16 cellular contexts compared by ENCODE assay signal in the genomic region with DNA sequence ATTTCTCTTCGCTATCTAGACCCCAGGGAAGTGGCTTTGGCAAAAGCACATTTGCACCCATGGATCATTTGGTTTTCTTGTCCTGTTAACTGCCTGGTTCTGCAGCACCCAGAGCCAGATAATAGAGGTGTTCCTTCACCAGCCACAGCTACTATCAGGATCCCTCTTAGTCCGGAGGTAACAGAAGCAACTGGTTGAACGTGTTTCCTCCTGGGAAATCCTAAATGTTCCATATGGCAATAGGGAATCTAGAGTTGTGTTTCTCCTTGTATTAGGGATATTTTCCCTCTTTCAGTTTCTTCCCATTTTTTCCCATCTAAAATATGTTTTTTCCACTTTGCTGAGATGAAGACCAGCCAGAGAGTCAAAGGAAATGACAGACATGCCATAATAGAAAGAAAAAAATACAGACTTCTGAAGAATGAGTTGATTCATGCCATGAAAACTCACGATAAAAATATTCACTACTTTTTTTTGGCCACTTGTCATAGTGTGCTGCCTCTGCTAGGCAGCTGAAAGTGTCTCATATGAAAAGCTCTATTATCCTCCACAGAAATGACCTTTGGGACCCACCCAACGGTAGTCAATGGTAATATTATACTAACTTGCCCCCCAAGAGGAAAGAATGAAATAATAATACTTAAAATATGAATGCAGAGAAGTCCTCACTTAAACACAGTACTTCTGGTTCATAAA.
DNase-seq lines count a peak whose midpoint lies in the region; ATAC-seq and TF ChIP-seq lines count a peak whose summit lies in the region.
"Had no signal": no experiment of that assay in that cellular context is flagged by ENCODE, and none has a peak within 500 bp of the region (broad histone marks: within the 10 kb centered on the region; RNA-seq: fewer than 3 reads in every experiment).

No MANE protein-coding gene starts in this region.

- RAD21 ChIA-PET in HCT116 (lab: Charles Lee; ENCODE audit: low non-redundant PET in 1 of 2, low total read pairs in 2 of 2, uncharacterized antibody in 2 of 2, unreplicated experiment in 2 of 2): interaction anchor here (0.9 to 1.4 kb wide), 3 partner anchors 9 to 226 kb away, joined by 3 to 5 read pairs (median 4); no protein-coding TSS in a partner anchor

- no peaks in the 10 kb centered on the region for H3K79me2 ChIP-seq in HCT116 (ENCODE audit: insufficient read depth, low read length)
- H3K79me2 ChIP-seq in smooth muscle cell (ENCODE audit: low read depth): no peaks in the 10 kb centered on the region
- H3K79me2 ChIP-seq in neural progenitor cell (ENCODE audit: low read depth): no peaks in the 10 kb centered on the region

- TF ChIP-seq POLR2A in HCT116 (IDR thresholded peaks at IDR 0.05; ENCODE audit: borderline replicate concordance, extremely low read depth, insufficient read depth, insufficient read length): no peak
- no peak for TF ChIP-seq POLR2A in gastroesophageal sphincter (IDR thresholded peaks at IDR 0.05)

- H3K27ac Mint-ChIP-seq in neural progenitor cell: no peak overlapping the region
- no peak overlapping the region for H3K27ac Mint-ChIP-seq in stimulated activated naive CD8-positive, alpha-beta T cell treated with anti-CD3 and anti-CD28 coated beads, Interleukin-15, amount 100 ng/mL, for 72 hours
- H3K27ac Mint-ChIP-seq: CD4-positive, alpha-beta memory T cell had no signal

- TF ChIP-seq RAD21 in HCT116 (IDR thresholded peaks at IDR 0.05; ENCODE audit: low read depth): no peak

- TF ChIP-seq EP300 in gastroesophageal sphincter (IDR thresholded peaks at IDR 0.05): no peak

- peaks cover 34% of the 10 kb centered on the region for H3K27me3 ChIP-seq in HCT116 (ENCODE audit: insufficient read depth, low read length)
- no peaks in the 10 kb centered on the region for H3K27me3 ChIP-seq in adipocyte (replicated peaks; ENCODE audit: control insufficient read depth, insufficient read depth, low read length)
- H3K27me3 ChIP-seq in gastroesophageal sphincter: no peaks in the 10 kb centered on the region
- no peaks in the 10 kb centered on the region for H3K27me3 ChIP-seq in smooth muscle cell (ENCODE audit: low read depth)
- H3K27me3 ChIP-seq in neural progenitor cell: no peaks in the 10 kb centered on the region

- H3K27ac ChIP-seq in HCT116 (ENCODE audit: low read depth, low read length): no peak overlapping the region
- peak overlapping the region in 3 of 4 donors; percentile 51 to 72 (median 60) for H3K27ac ChIP-seq in gastroesophageal sphincter
- peak overlapping the region; percentile 88 for H3K27ac ChIP-seq in smooth muscle cell (ENCODE audit: low read depth)
- no peak overlapping the region for H3K27ac ChIP-seq in neural progenitor cell

- no TSS peak for BruUV-seq in HCT116 (replicated peaks; lab: Mats Ljungman, UMichigan)

- ATAC-seq in HCT116 (no peak), gastroesophageal sphincter (no peak), GM18867 (IDR thresholded peaks at IDR 0.05; ENCODE audit: unreplicated experiment) (no peak)
- ATAC-seq in stimulated activated naive CD8-positive, alpha-beta T cell treated with anti-CD3 and anti-CD28 coated beads, Interleukin-15, amount 100 ng/mL, for 72 hours: no peak

- TF ChIP-seq CTCF in HCT116 (IDR thresholded peaks at IDR 0.05 in 2 of 3, conservative IDR thresholded peaks at IDR 0.05 in 1 of 3; ENCODE audit: borderline replicate concordance in 1 of 3, insufficient read depth in 1 of 3, low read depth in 2 of 3, low read length in 2 of 3) (no peak), gastroesophageal sphincter (IDR thresholded peaks at IDR 0.05) (no peak), smooth muscle cell (IDR thresholded peaks at IDR 0.05; ENCODE audit: borderline replicate concordance, insufficient read depth, poor library complexity, severe bottlenecking) (no peak), neural progenitor cell (IDR thresholded peaks at IDR 0.05) (no peak)

- H3K36me3 ChIP-seq in HCT116 (ENCODE audit: control insufficient read depth in 1 of 2, insufficient read depth in 2 of 2, low read length in 2 of 2) (no peaks in the 10 kb centered on the region), adipocyte (ENCODE audit: control insufficient read depth, insufficient read depth, low read length, severe bottlenecking) (no peaks in the 10 kb centered on the region), gastroesophageal sphincter (no peaks in the 10 kb centered on the region), smooth muscle cell (ENCODE audit: low read depth) (no peaks in the 10 kb centered on the region), neural progenitor cell (no peaks in the 10 kb centered on the region)
- H3K36me3 ChIP-seq: heart right ventricle had no signal

- H3K27me3 Mint-ChIP-seq in neural progenitor cell (ENCODE audit: insufficient read depth, low read depth): peaks cover 9% of the 10 kb centered on the region
- peaks cover 21% of the 10 kb centered on the region for H3K27me3 Mint-ChIP-seq in stimulated activated naive CD8-positive, alpha-beta T cell treated with anti-CD3 and anti-CD28 coated beads, Interleukin-15, amount 100 ng/mL, for 72 hours

- POLR2A ChIA-PET in HCT116 (lab: Charles Lee): no interaction called here

- H3K4me3 ChIP-seq in HCT116 (replicated peaks in 1 of 2; ENCODE audit: low read depth in 1 of 2, low read length in 2 of 2): no peak overlapping the region
- no peak overlapping the region for H3K4me3 ChIP-seq in adipocyte (ENCODE audit: low read length)
- no peak overlapping the region for H3K4me3 ChIP-seq in gastroesophageal sphincter
- H3K4me3 ChIP-seq in smooth muscle cell: no peak overlapping the region
- H3K4me3 ChIP-seq in neural progenitor cell: no peak overlapping the region
- H3K4me3 ChIP-seq: heart right ventricle, K562 had no signal

- 34 to 44% methylated on average over 4 to 5 of the region's 5 CpGs for WGBS in gastroesophageal sphincter (ENCODE audit: low coverage in 1 of 2), 2 donors
- 59% methylated on average over 5 of the region's 5 CpGs for WGBS in smooth muscle cell (ENCODE audit: low lambda C conversion rate)

- H3K9ac ChIP-seq in HCT116 (ENCODE audit: low read length): no peak overlapping the region
- peak overlapping the region; percentile 66 for H3K9ac ChIP-seq in adipocyte (ENCODE audit: low read length)
- H3K9ac ChIP-seq in smooth muscle cell (ENCODE audit: low read depth): peak overlapping the region; percentile 46
- no peak overlapping the region for H3K9ac ChIP-seq in neural progenitor cell

- DNase-seq in HCT116 (ENCODE audit: low read depth, low spot score) (no peak), adipocyte (ENCODE audit: low read depth) (peak; percentile 73), smooth muscle cell (lab: John Stamatoyannopoulos, UW; ENCODE audit: unreplicated experiment) (no peak), neural progenitor cell (ENCODE audit: low spot score) (no peak), NCI-H146 treated with DMSO at 0.1 percent for 48 hours (lab: John Stamatoyannopoulos, UW; ENCODE audit: unreplicated experiment) (no peak)
- no peak for DNase-seq in stimulated activated naive CD8-positive, alpha-beta T cell treated with anti-CD3 and anti-CD28 coated beads, Interleukin-15, amount 100 ng/mL, for 72 hours
- DNase-seq: activated T-cell treated with anti-CD3 and anti-CD28 coated beads for 4 hours; CD4-positive, alpha-beta memory T cell; effector CD8-positive, alpha-beta T cell; heart right ventricle; NCI-H526 treated with DMSO at 0.1 percent for 48 hours; SHP77 treated with DMSO at 0.1 percent for 48 hours; stimulated activated CD4-positive, alpha-beta T cell treated with anti-CD3 and anti-CD28 coated beads, Interleukin-4, amount 100 ng/mL, for 1 hour had no signal

- H3K4me2 ChIP-seq in HCT116 (ENCODE audit: low read length): peak overlapping the region; percentile 42; the same call in 1 of the 2 replicates
- H3K4me2 ChIP-seq in smooth muscle cell: peak overlapping the region; percentile 75
- H3K4me2 ChIP-seq in neural progenitor cell: no peak overlapping the region

- intact Hi-C loops in HCT116 (cut with micrococcal nuclease): loop anchor here (2.0 to 10.0 kb wide), 3 partner anchors 340 to 863 kb away; a partner anchor contains a TSS

- H3K4me1 ChIP-seq in HCT116 (ENCODE audit: control insufficient read depth in 1 of 2, insufficient read depth in 2 of 2, low read length in 2 of 2): peaks cover 0 to 32% of the 10 kb centered on the region in 2 experiments; a peak in 2 of 4 replicates
- H3K4me1 ChIP-seq in adipocyte (ENCODE audit: control insufficient read depth, insufficient read depth, low read length): peaks cover 51% of the 10 kb centered on the region
- H3K4me1 ChIP-seq in gastroesophageal sphincter: peaks cover 17 to 19% (median 18%) of the 10 kb centered on the region in 3 donors
- H3K4me1 ChIP-seq in smooth muscle cell (ENCODE audit: low read depth): peaks cover 13% of the 10 kb centered on the region
- H3K4me1 ChIP-seq in neural progenitor cell: no peaks in the 10 kb centered on the region

- H3K9me3 ChIP-seq in HCT116 (ENCODE audit: control insufficient read depth in 1 of 2, insufficient read depth in 1 of 2, low read depth in 1 of 2, low read length in 2 of 2) (no peaks in the 10 kb centered on the region), adipocyte (ENCODE audit: control insufficient read depth, low read length) (no peaks in the 10 kb centered on the region), gastroesophageal sphincter (no peaks in the 10 kb centered on the region), smooth muscle cell (replicated peaks; ENCODE audit: low read depth) (no peaks in the 10 kb centered on the region), neural progenitor cell (ENCODE audit: low read depth) (no peaks in the 10 kb centered on the region)
- H3K9me3 ChIP-seq: heart right ventricle had no signal

- H4K20me1 ChIP-seq in HCT116 (ENCODE audit: insufficient read depth) (no peaks in the 10 kb centered on the region), smooth muscle cell (ENCODE audit: low read depth) (no peaks in the 10 kb centered on the region), neural progenitor cell (ENCODE audit: low read depth) (no peaks in the 10 kb centered on the region)

- H3K36me3 Mint-ChIP-seq in neural progenitor cell: no peaks in the 10 kb centered on the region
- H3K36me3 Mint-ChIP-seq: CD4-positive, alpha-beta memory T cell had no signal

- peaks cover 26% of the 10 kb centered on the region for H3F3A ChIP-seq in smooth muscle cell (ENCODE audit: low read depth)
- H3F3A ChIP-seq in neural progenitor cell (ENCODE audit: low read depth): no peaks in the 10 kb centered on the region

- H3K9me2 ChIP-seq in HCT116 (ENCODE audit: insufficient read depth): no peaks in the 10 kb centered on the region

- no peak overlapping the region for H3K4me3 Mint-ChIP-seq in neural progenitor cell
- H3K4me3 Mint-ChIP-seq in stimulated activated naive CD8-positive, alpha-beta T cell treated with anti-CD3 and anti-CD28 coated beads, Interleukin-15, amount 100 ng/mL, for 72 hours: no peak overlapping the region

- CTCF ChIA-PET in HCT116 (lab: Charles Lee): interaction anchor here (0.8 to 4.0 kb wide), 11 partner anchors 10 to 592 kb away, joined by 3 to 37 read pairs (median 5); no protein-coding TSS in a partner anchor

- no peaks in the 10 kb centered on the region for H3K9me3 Mint-ChIP-seq in neural progenitor cell
- no peaks in the 10 kb centered on the region for H3K9me3 Mint-ChIP-seq in stimulated activated naive CD8-positive, alpha-beta T cell treated with anti-CD3 and anti-CD28 coated beads, Interleukin-15, amount 100 ng/mL, for 72 hours
- H3K9me3 Mint-ChIP-seq: CD4-positive, alpha-beta memory T cell had no signal

- H2AFZ ChIP-seq in HCT116 (ENCODE audit: low read depth, low read length, poor library complexity, severe bottlenecking) (no peak overlapping the region), smooth muscle cell (ENCODE audit: low read depth) (no peak overlapping the region), neural progenitor cell (replicated peaks) (no peak overlapping the region)

- H3K4me1 Mint-ChIP-seq in neural progenitor cell: peaks cover 6% of the 10 kb centered on the region
- peaks cover 5% of the 10 kb centered on the region for H3K4me1 Mint-ChIP-seq in stimulated activated naive CD8-positive, alpha-beta T cell treated with anti-CD3 and anti-CD28 coated beads, Interleukin-15, amount 100 ng/mL, for 72 hours

Comparison
In these comparisons a context has a peak if more than half of its experiments do, and no peak if none do; other contexts are left out.
1. H3K27ac ChIP-seq: peak in gastroesophageal sphincter (3 of 4) and smooth muscle cell (single experiment); none in HCT116 (single experiment) and neural progenitor cell (single experiment).
2. H3K9ac ChIP-seq: peak in adipocyte (single experiment) and smooth muscle cell (single experiment); none in HCT116 (single experiment) and neural progenitor cell (single experiment).